In genomic region chr1:206714331-206715058, GRCh38 we compare ENCODE assay signal across 8 cellular contexts. TPM values are rescaled to one million over a fixed set of nuclear protein-coding genes. Genes with fewer than 3 reads are reported as not detected.
DNase-seq lines count a peak whose midpoint lies in the region; ATAC-seq and TF ChIP-seq lines count a peak whose summit lies in the region.

No MANE protein-coding gene starts in this region.

- no peak for TF ChIP-seq POLR2A in Peyer's patch (IDR thresholded peaks at IDR 0.05)

- no peak overlapping the region for H3K4me3 ChIP-seq in Peyer's patch
- H3K4me3 ChIP-seq in psoas muscle: no peak overlapping the region

- no peaks in the 10 kb centered on the region for H3K9me3 ChIP-seq in Peyer's patch
- H3K9me3 ChIP-seq in psoas muscle: no peaks in the 10 kb centered on the region

- TF ChIP-seq CTCF in Peyer's patch (IDR thresholded peaks at IDR 0.05): no peak
- no peak for TF ChIP-seq CTCF in psoas muscle (IDR thresholded peaks at IDR 0.05)

- H3K36me3 ChIP-seq in Peyer's patch (no peaks in the 10 kb centered on the region), psoas muscle (ENCODE audit: insufficient read depth in 1 of 2, low read depth in 1 of 2) (no peaks in the 10 kb centered on the region)

- intact Hi-C loops in psoas muscle (cut with DNase I): no loop called here

- DNase-seq in DMS79 treated with DMSO at 0.1 percent for 48 hours (lab: John Stamatoyannopoulos, UW): peak; percentile 34
- DNase-seq in Peyer's patch: peak in 2 of 3 donors; percentile 48 to 73
- DNase-seq in psoas muscle: no peak
- no peak for DNase-seq in amygdala (lab: John Stamatoyannopoulos, UW)
- DNase-seq in NCI-H748 (lab: John Stamatoyannopoulos, UW; ENCODE audit: unreplicated experiment): no peak

- H3K27ac ChIP-seq in Peyer's patch (peak overlapping the region; percentile 54 to 81 (median 71)), psoas muscle (peak overlapping the region; percentile 75)

- H3K27me3 ChIP-seq in Peyer's patch (no peaks in the 10 kb centered on the region), psoas muscle (ENCODE audit: insufficient read depth in 3 of 3, low read length in 2 of 3) (no peaks in the 10 kb centered on the region)

- ATAC-seq in esophagus mucosa (peak; percentile 56), psoas muscle (peak; percentile 59 to 76 (median 62)), HG02610 (IDR thresholded peaks at IDR 0.05; ENCODE audit: unreplicated experiment) (no peak), GM21381 (IDR thresholded peaks at IDR 0.05; ENCODE audit: unreplicated experiment) (no peak)

- H3K4me1 ChIP-seq in Peyer's patch: peaks cover 8 to 92% (median 23%) of the 10 kb centered on the region in 4 donors
- peaks cover 84% of the 10 kb centered on the region for H3K4me1 ChIP-seq in psoas muscle

- WGBS in psoas muscle, 3 donors: 35 to 57% (median 35%) methylated on average over 9 of the region's 9 CpGs

RNA-seq across cellular contexts. Expression of gene MAPKAPK2, which starts 29.8 kb away (rescaled TPM):
- total RNA-seq in Peyer's patch (10 to 100 TPM; 49.6 to 92.4 (median 59.6) TPM), esophagus mucosa (47.3 TPM), psoas muscle (100 to 1,000 TPM in 3 of 4 donors, 10 to 100 TPM in 1; 89.4 to 198 (median 167) TPM)
- 100 to 1,000 TPM; 108 to 191 (median 112) TPM for polyA plus RNA-seq in psoas muscle

RNA-seq across cellular contexts. Expression of gene IL19, which starts 56.1 kb away (rescaled TPM):
- total RNA-seq in Peyer's patch (not detected), esophagus mucosa (5.5 TPM), psoas muscle (not detected)
- polyA plus RNA-seq in psoas muscle: not detected

RNA-seq across cellular contexts. Expression of gene IL10, which starts 57.8 kb away (rescaled TPM):
- total RNA-seq in Peyer's patch: 1 to 10 TPM in 1 of 4 donors, under 1 TPM in 1, not detected in 2; 0.85 to 2.0 TPM
- total RNA-seq in esophagus mucosa: 0.84 TPM
- under 1 TPM in 3 of 4 donors, not detected in 1; 0.32 to 0.44 (median 0.44) TPM for total RNA-seq in psoas muscle
- polyA plus RNA-seq in psoas muscle: under 1 TPM; 0.20 to 0.82 (median 0.22) TPM

Comparison
In these comparisons a context has a peak if more than half of its experiments do, and no peak if none do; other contexts are left out.
1. DNase-seq: peak in DMS79 treated with DMSO at 0.1 percent for 48 hours (single experiment) and Peyer's patch (2 of 3); none in psoas muscle (0 of 2), amygdala (0 of 56) and NCI-H748 (single experiment).
2. ATAC-seq: peak in esophagus mucosa (single experiment) and psoas muscle (4 of 4); none in HG02610 (single experiment) and GM21381 (single experiment).